1 cellular context compared by ENCODE assay signal in the genomic region with DNA sequence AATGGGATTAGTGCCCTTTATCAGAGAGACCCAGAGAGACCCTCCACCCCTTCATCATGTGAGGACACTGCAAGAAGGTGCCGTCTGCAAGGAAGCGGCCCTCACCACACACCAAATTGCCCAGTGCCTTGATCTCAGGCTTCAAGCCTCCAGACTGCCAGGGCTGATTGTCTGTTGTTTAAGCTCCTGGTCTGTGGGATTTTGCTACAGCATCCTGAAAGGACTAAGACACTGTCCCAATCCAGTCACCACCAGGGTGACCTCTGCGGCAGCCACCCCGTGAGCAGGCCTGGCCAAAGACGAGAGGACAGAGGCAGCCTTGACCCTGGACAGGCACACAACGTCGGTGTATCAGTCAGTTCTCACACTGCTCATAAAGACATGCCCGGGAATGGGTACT.
TF ChIP-seq lines count a peak whose summit lies in the region.

No MANE protein-coding gene starts in this region.

TF ChIP-seq in HepG2, 621 proteins besides CTCF, POLR2A, EP300 and RAD21:
- TF ChIP-seq ZNF264 (CRISPR knock-in tag; IDR thresholded peaks at IDR 0.05) (peak; percentile 80; the same call in 1 of the 2 replicates), ZNF235 (CRISPR knock-in tag; IDR thresholded peaks at IDR 0.05; ENCODE audit: borderline replicate concordance) (no peak), NRL (CRISPR knock-in tag; IDR thresholded peaks at IDR 0.05; ENCODE audit: borderline replicate concordance) (no peak), ZBTB40 (IDR thresholded peaks at IDR 0.05) (no peak), ZBTB40 (CRISPR knock-in tag; IDR thresholded peaks at IDR 0.05) (0 out of 2 replicates have a peak, but pooled peaks have one; percentile 5)
